In genomic region chr10:87635498-87636312, GRCh38 we compare ENCODE assay signal across 9 cellular contexts. TPM values are rescaled to one million over a fixed set of nuclear protein-coding genes. Genes with fewer than 3 reads are reported as not detected.
A peak's percentile ranks its signal among the peaks of the same experiment; 100 is the strongest.
DNase-seq lines count a peak whose midpoint lies in the region; ATAC-seq, FAIRE-seq and TF ChIP-seq lines count a peak whose summit lies in the region.
"Had no signal": no experiment of that assay in that cellular context is flagged by ENCODE, and none has a peak within 500 bp of the region (broad histone marks: within the 10 kb centered on the region; RNA-seq: fewer than 3 reads in every experiment).

No MANE protein-coding gene starts in this region.

- no peaks in the 10 kb centered on the region for H3K9me3 Mint-ChIP-seq in effector memory CD8-positive, alpha-beta T cell

- POLR2A ChIA-PET in A549 (lab: Yijun Ruan, JAX) = no interaction called here

- H3K9me3 ChIP-seq in A549 = no peaks in the 10 kb centered on the region

- WGBS in A549 (ENCODE audit: missing lambda C conversion rate) = 8% methylated on average over 5 of the region's 5 CpGs

- no peaks in the 10 kb centered on the region for H3K36me3 Mint-ChIP-seq in effector memory CD8-positive, alpha-beta T cell (ENCODE audit: insufficient read depth)

- FAIRE-seq in A549 (lab: Jason Lieb, UNC) = no peak
- FAIRE-seq: G401.6 had no signal

- peak overlapping the region; percentile 3 to 64; a peak in 3 of 6 replicates for H3K27ac ChIP-seq in A549

- TF ChIP-seq EP300 in A549 (IDR thresholded peaks at IDR 0.05) = no peak

- peak overlapping the region; percentile 41 for H3K4me2 ChIP-seq in A549

- H3K4me1 Mint-ChIP-seq in effector memory CD8-positive, alpha-beta T cell (ENCODE audit: low read depth in 2 of 2) = peaks cover 8 to 11% of the 10 kb centered on the region in 2 donors

- no peak overlapping the region for H3K27ac Mint-ChIP-seq in effector memory CD8-positive, alpha-beta T cell

- TF ChIP-seq CTCF in A549 (IDR thresholded peaks at IDR 0.05) = no peak

- DNase-seq in A549 (ENCODE audit: low read depth in 1 of 2, low spot score in 1 of 2) (peak in 1 of 2 experiments; percentile 68), NAMALWA (ENCODE audit: low spot score) (peak; percentile 25), DMS79 (lab: John Stamatoyannopoulos, UW) (no peak), NCI-H1105 treated with DMSO at 0.1 percent for 48 hours (lab: John Stamatoyannopoulos, UW) (no peak), SHP77 treated with DMSO at 0.1 percent for 48 hours (lab: John Stamatoyannopoulos, UW) (no peak)
- no peak for DNase-seq in effector memory CD8-positive, alpha-beta T cell
- peak; percentile 11 to 29 for DNase-seq in stimulated activated CD8-positive, alpha-beta memory T cell treated with anti-CD3 and anti-CD28 coated beads, Interleukin-15, amount 100 ng/mL, for 48 hours (ENCODE audit: low read depth in 2 of 2)

- no peak overlapping the region for H3K4me3 ChIP-seq in A549

- TF ChIP-seq RAD21 in A549 (conservative IDR thresholded peaks at IDR 0.05 in 1 of 2, IDR thresholded peaks at IDR 0.05 in 1 of 2) = no peak

- no peaks in the 10 kb centered on the region for H3K27me3 Mint-ChIP-seq in effector memory CD8-positive, alpha-beta T cell

- H3K4me1 ChIP-seq in A549 = peaks cover 10% of the 10 kb centered on the region; the same call in 2 of the 3 replicates

- no peak overlapping the region for H3K4me3 Mint-ChIP-seq in effector memory CD8-positive, alpha-beta T cell

- TF ChIP-seq POLR2A in A549 (IDR thresholded peaks at IDR 0.05; ENCODE audit: low read length) = no peak

- CTCF ChIA-PET in A549 (lab: Yijun Ruan, JAX) = no interaction called here

- peak; percentile 24 to 80; a peak in 4 of 6 replicates for ATAC-seq in A549
- ATAC-seq in GM21360 (IDR thresholded peaks at IDR 0.05; ENCODE audit: unreplicated experiment) = peak; percentile 79
- peak; percentile 42 for ATAC-seq in effector memory CD8-positive, alpha-beta T cell (replicated peaks)

TF ChIP-seq in A549, 52 proteins besides CTCF, POLR2A, EP300 and RAD21:
- TF ChIP-seq FOSL2 (IDR thresholded peaks at IDR 0.05) (no peak), FOSL2 (CRISPR knock-in tag; IDR thresholded peaks at IDR 0.05) (peak; percentile 69), HOXB13 (CRISPR knock-in tag; IDR thresholded peaks at IDR 0.05; ENCODE audit: low read depth) (0 out of 2 replicates have a peak, but pooled peaks have one; percentile 32), USF2 (IDR thresholded peaks at IDR 0.05) (no peak), BHLHE40 (IDR thresholded peaks at IDR 0.05; ENCODE audit: low read depth, low read length) (no peak)

RNA-seq across cellular contexts. Expression of gene PAPSS2, which starts 24.0 kb away (rescaled TPM):
- 27.7 and 37.9 TPM in 2 replicates for polyA plus RNA-seq in A549 (2011; rRNA removed)
- polyA plus RNA-seq in A549 (2012; cell fraction: cytosol; rRNA removed) = 13.5 and 18.1 TPM in 2 replicates
- polyA plus RNA-seq in A549 (2012; cell fraction: nucleus; rRNA removed) = 10.8 and 14.7 TPM in 2 replicates
- 29.0 to 32.9 TPM (median 32.8 TPM) in 3 replicates for polyA plus RNA-seq in A549 (2017; fragmentation: RNase III; extraction: RNeasy Plus Mini Kit Qiagen cat#74134 plus additional on column Dnase treatment)
- 19.2 and 22.8 TPM in 2 replicates for polyA minus RNA-seq in A549 (2011; rRNA and poly(A)+ RNA removed)

Comparison
In these comparisons a context has a peak if more than half of its experiments do, and no peak if none do; other contexts are left out.
1. DNase-seq: peak in NAMALWA (single experiment) and stimulated activated CD8-positive, alpha-beta memory T cell treated with anti-CD3 and anti-CD28 coated beads, Interleukin-15, amount 100 ng/mL, for 48 hours (2 of 2); none in effector memory CD8-positive, alpha-beta T cell (0 of 3), DMS79 (single experiment), NCI-H1105 treated with DMSO at 0.1 percent for 48 hours (single experiment) and SHP77 treated with DMSO at 0.1 percent for 48 hours (single experiment).
2. Peak in every context shown above with its lines, with median percentiles within 50 percentile points of each other: ATAC-seq.